In the genomic region with DNA sequence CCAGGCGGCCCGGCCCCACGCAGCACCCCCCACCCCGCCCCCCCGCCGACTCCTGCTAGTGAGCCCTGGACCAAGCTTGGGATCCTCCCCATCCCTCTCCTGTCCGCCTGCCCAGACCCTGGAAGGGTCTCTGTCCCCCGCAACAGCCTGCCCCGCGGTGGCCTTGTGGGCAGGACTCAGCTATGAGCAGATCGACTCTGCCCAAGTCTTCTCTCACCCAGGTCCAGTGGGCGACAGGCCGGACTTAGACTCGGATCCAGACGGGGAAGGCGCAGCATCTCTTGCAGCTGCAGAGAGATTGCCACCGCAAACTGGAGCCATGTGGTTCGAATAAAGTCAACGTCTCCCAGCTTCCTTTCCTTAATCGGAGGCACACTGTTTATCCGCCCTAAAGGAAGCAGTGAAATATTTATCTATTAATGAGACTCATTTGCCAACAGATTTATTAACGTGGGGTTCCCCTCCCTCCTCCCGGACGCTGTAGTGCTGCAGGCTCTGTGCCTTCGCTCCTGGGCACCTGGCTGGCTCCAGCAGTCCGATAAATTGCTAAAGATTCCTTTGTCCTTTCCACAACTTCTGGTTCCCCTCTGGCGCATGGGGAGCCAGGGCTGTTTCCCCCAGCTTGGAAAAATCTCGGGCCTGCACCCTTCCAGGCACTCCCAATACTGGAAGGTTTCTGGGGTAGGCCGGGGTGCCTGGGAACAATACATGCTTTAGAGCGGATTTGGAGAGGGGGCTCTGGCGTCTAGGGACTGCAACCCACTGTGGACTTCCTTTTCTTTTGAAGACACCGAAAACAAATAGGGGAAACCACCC, we compare ENCODE assay signal across 1 cellular context.
TF ChIP-seq lines count a peak whose summit lies in the region.

No MANE protein-coding gene starts in this region.

TF ChIP-seq in H1, 55 proteins besides CTCF, POLR2A, EP300 and RAD21:
- TF ChIP-seq SIX5 (IDR thresholded peaks at IDR 0.05; ENCODE audit: low read depth, low read length), result no peak
- peak; percentile 51; the same call in 1 of the 2 replicates for TF ChIP-seq CBX8 (IDR thresholded peaks at IDR 0.05; ENCODE audit: borderline replicate concordance, low read depth, low read length)
- no peak for TF ChIP-seq CHD1 (IDR thresholded peaks at IDR 0.05; ENCODE audit: low read depth, low read length)
- no peak for TF ChIP-seq FOSL1 (IDR thresholded peaks at IDR 0.05; ENCODE audit: insufficient read depth, low read depth, low read length)
- TF ChIP-seq USF2 (IDR thresholded peaks at IDR 0.05; ENCODE audit: low read length), result no peak
- no peak for TF ChIP-seq TCF12 (IDR thresholded peaks at IDR 0.05; ENCODE audit: low read depth, low read length)
- TF ChIP-seq RNF2 (IDR thresholded peaks at IDR 0.05; ENCODE audit: borderline replicate concordance, low read depth, low read length, missing control alignments, poor library complexity, severe bottlenecking), result peak; percentile 89
- TF ChIP-seq, protein P1, sequence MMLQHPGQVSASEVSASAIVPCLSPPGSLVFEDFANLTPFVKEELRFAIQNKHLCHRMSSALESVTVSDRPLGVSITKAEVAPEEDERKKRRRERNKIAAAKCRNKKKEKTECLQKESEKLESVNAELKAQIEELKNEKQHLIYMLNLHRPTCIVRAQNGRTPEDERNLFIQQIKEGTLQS (IDR thresholded peaks at IDR 0.05; ENCODE audit: insufficient read depth, low read depth, low read length), result no peak
TF ChIP-seq in H1: peak in this region for 2.
